Comparison of ENCODE assay signal across 8 cellular contexts in the genomic region with DNA sequence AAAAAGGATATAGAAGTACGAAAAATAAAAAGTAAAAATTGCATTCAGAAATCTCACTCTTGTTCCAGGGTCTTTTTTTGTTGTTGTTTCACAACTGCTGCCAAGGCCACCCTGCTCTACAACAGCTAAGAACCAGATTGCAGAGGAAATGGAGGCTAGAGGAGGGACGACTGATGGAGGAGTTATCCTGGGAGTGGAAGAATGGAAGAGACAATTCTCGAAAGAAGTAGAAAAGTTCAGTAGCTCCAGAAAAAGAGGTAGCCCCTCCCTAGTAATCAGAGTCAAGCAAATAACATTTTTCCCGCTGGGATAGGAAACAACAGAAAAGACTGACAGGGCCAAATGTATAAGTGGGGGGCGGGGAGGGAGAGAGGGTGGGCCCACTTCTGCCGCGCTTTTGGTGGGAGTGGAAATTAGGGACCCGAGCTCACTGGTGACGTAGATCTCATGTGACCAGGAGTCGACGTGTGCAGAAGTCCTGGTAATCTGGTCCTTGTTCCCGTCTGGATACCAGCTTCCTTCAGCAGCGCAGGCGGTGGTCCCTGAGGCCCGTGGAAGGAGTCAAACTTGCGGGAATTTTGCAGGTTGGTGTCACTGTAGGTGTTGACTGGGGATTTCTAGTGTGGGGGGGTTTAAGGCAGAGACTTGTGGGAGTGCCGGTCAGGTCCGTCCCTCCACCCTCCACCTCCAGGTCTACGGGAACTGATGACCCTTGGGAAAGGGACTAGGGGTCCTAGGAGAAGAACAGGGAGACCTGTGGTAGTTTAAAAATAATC. TPM values are rescaled to one million over a fixed set of nuclear protein-coding genes. Genes with fewer than 3 reads are reported as not detected.
DNase-seq lines count a peak whose midpoint lies in the region; ATAC-seq and TF ChIP-seq lines count a peak whose summit lies in the region.

A gene with protein sequence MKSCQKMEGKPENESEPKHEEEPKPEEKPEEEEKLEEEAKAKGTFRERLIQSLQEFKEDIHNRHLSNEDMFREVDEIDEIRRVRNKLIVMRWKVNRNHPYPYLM (plus strand): TSS at position 484 of the 776 bp plus-strand sequence. CDS start 1,179 bp downstream, outside the sequence.

- ATAC-seq in GM21390 (IDR thresholded peaks at IDR 0.05; ENCODE audit: unreplicated experiment) = no peak

- H3K4me1 Mint-ChIP-seq in activated CD4-positive, alpha-beta memory T cell treated with anti-CD3 and anti-CD28 coated beads for 36 hours (ENCODE audit: low read depth) = peaks cover 9% of the 10 kb centered on the region
- H3K4me1 Mint-ChIP-seq in type B pancreatic cell (ENCODE audit: unreplicated experiment) = peaks cover 3% of the 10 kb centered on the region

- no peak within 1 kb of the TSS for H3K27ac Mint-ChIP-seq in activated CD4-positive, alpha-beta memory T cell treated with anti-CD3 and anti-CD28 coated beads for 36 hours
- peak within 1 kb of the TSS; percentile 98 for H3K27ac Mint-ChIP-seq in type B pancreatic cell

- no peaks in the 10 kb centered on the region for H3K9me3 Mint-ChIP-seq in activated CD4-positive, alpha-beta memory T cell treated with anti-CD3 and anti-CD28 coated beads for 36 hours
- H3K9me3 Mint-ChIP-seq in type B pancreatic cell = no peaks in the 10 kb centered on the region

- peaks cover 6% of the 10 kb centered on the region for H3K4me1 ChIP-seq in mucosa of stomach (ENCODE audit: control insufficient read depth, insufficient read depth, low read length)

- no peaks in the 10 kb centered on the region for H3K36me3 Mint-ChIP-seq in activated CD4-positive, alpha-beta memory T cell treated with anti-CD3 and anti-CD28 coated beads for 36 hours
- H3K36me3 Mint-ChIP-seq in type B pancreatic cell = peaks cover 13% of the 10 kb centered on the region

- POLR2A ChIA-PET in activated CD4-positive, alpha-beta memory T cell treated with anti-CD3 and anti-CD28 coated beads for 36 hours (lab: Charles Lee) = no interaction called here

- TF ChIP-seq CTCF in type B pancreatic cell (conservative IDR thresholded peaks at IDR 0.05) = no peak

- intact Hi-C loops in activated CD4-positive, alpha-beta memory T cell treated with anti-CD3 and anti-CD28 coated beads for 36 hours (cut with micrococcal nuclease) = no loop called here

- H3K9ac ChIP-seq in mucosa of stomach (ENCODE audit: low read length) = peak within 1 kb of the TSS; percentile 97

- H3K27me3 Mint-ChIP-seq in activated CD4-positive, alpha-beta memory T cell treated with anti-CD3 and anti-CD28 coated beads for 36 hours = peaks cover 3% of the 10 kb centered on the region
- H3K27me3 Mint-ChIP-seq in type B pancreatic cell = no peaks in the 10 kb centered on the region

- H3K36me3 ChIP-seq in mucosa of stomach (ENCODE audit: control insufficient read depth, insufficient read depth, low read length) = no peaks in the 10 kb centered on the region

- no peaks in the 10 kb centered on the region for H3K27me3 ChIP-seq in mucosa of stomach (ENCODE audit: control insufficient read depth, insufficient read depth, low read length)

- H3K4me3 Mint-ChIP-seq in activated CD4-positive, alpha-beta memory T cell treated with anti-CD3 and anti-CD28 coated beads for 36 hours = peak within 1 kb of the TSS; percentile 78
- H3K4me3 Mint-ChIP-seq in type B pancreatic cell = peak within 1 kb of the TSS; percentile 98

- H3K4me3 ChIP-seq in mucosa of stomach (ENCODE audit: low read length) = peak within 1 kb of the TSS; percentile 67

- H3K9me3 ChIP-seq in mucosa of stomach (ENCODE audit: control insufficient read depth, low read length) = no peaks in the 10 kb centered on the region

- CTCF ChIA-PET in activated CD4-positive, alpha-beta memory T cell treated with anti-CD3 and anti-CD28 coated beads for 36 hours (lab: Charles Lee) = no interaction called here

- peak; percentile 26 to 56 for DNase-seq in NCI-H526 (lab: John Stamatoyannopoulos, UW)
- no peak for DNase-seq in NCI-H526 treated with DMSO at 0.1 percent for 48 hours (lab: John Stamatoyannopoulos, UW)
- peak; percentile 34 for DNase-seq in NCI-H128 (lab: John Stamatoyannopoulos, UW; ENCODE audit: unreplicated experiment)
- peak; percentile 9 for DNase-seq in activated CD4-positive, alpha-beta memory T cell treated with anti-CD3 and anti-CD28 coated beads for 36 hours
- DNase-seq in fibroblast of peridontal ligament (ENCODE audit: extremely low read depth) = peak; percentile 87
- DNase-seq in type B pancreatic cell (ENCODE audit: extremely low spot score, unreplicated experiment) = no peak

RNA-seq across cellular contexts. Expression of the gene that starts here (rescaled TPM):
- 1 to 10 TPM; 2.3 to 2.6 TPM for total RNA-seq in activated CD4-positive, alpha-beta memory T cell treated with anti-CD3 and anti-CD28 coated beads for 36 hours
- 43.1 and 64.1 TPM in 2 replicates for total RNA-seq in type B pancreatic cell (ENCODE audit: low replicate concordance)

Comparison
In these comparisons a context has a peak if more than half of its experiments do, and no peak if none do; other contexts are left out.
1. RNA of the gene that starts here (total RNA-seq): 43.1 to 64.1 TPM in type B pancreatic cell; 2.3 to 2.6 TPM in activated CD4-positive, alpha-beta memory T cell treated with anti-CD3 and anti-CD28 coated beads for 36 hours; every median in the first group is over 10 times any median in the second.
2. DNase-seq: peak in NCI-H526 (2 of 2), NCI-H128 (single experiment), activated CD4-positive, alpha-beta memory T cell treated with anti-CD3 and anti-CD28 coated beads for 36 hours (single experiment) and fibroblast of peridontal ligament (single experiment); none in NCI-H526 treated with DMSO at 0.1 percent for 48 hours (single experiment) and type B pancreatic cell (single experiment).